19 cellular contexts compared by ENCODE assay signal in genomic region chr17:48570325-48571023, GRCh38. TPM values are rescaled to one million over a fixed set of nuclear protein-coding genes. Genes with fewer than 3 reads are reported as not detected.
DNase-seq lines count a peak whose midpoint lies in the region; ATAC-seq and TF ChIP-seq lines count a peak whose summit lies in the region.
"Had no signal": no experiment of that assay in that cellular context is flagged by ENCODE, and none has a peak within 500 bp of the region (broad histone marks: within the 10 kb centered on the region; RNA-seq: fewer than 3 reads in every experiment).

No MANE protein-coding gene starts in this region.

- H3K9me3 ChIP-seq in breast epithelium (no peaks in the 10 kb centered on the region), muscle layer of duodenum (ENCODE audit: control insufficient read depth in 1 of 2, low read length in 2 of 2) (no peaks in the 10 kb centered on the region), upper lobe of left lung (no peaks in the 10 kb centered on the region)
- H3K9me3 ChIP-seq: SJCRH30, tibial artery had no signal

- CTCF ChIA-PET in MCF 10A (lab: Yijun Ruan, JAX) = interaction anchor here (0.5 to 0.7 kb wide), 2 partner anchors 241 to 552 kb away, joined by 3 to 4 read pairs; no protein-coding TSS in a partner anchor

- no peak overlapping the region for H3K27ac Mint-ChIP-seq in MCF 10A (ENCODE audit: low read depth, unreplicated experiment)
- H3K27ac Mint-ChIP-seq: activated B cell treated with CpG ODN at 0.5 μM for 24 hours; effector memory CD8-positive, alpha-beta T cell had no signal

- TF ChIP-seq CTCF in breast epithelium (IDR thresholded peaks at IDR 0.05) (no peak), MCF 10A (IDR thresholded peaks at IDR 0.05; ENCODE audit: unreplicated experiment) (no peak), epithelial cell of proximal tubule (conservative IDR thresholded peaks at IDR 0.05; ENCODE audit: low read depth, low read length) (no peak), upper lobe of left lung (IDR thresholded peaks at IDR 0.05) (no peak)

- no TSS peak for BruUV-seq in MCF 10A (replicated peaks; lab: Mats Ljungman, UMichigan)

- H3K4me1 ChIP-seq in breast epithelium (no peaks in the 10 kb centered on the region), muscle layer of duodenum (ENCODE audit: control insufficient read depth in 1 of 2, insufficient read depth in 2 of 2, low read length in 2 of 2) (peaks cover 23 to 76% of the 10 kb centered on the region in 2 donors), upper lobe of left lung (peaks cover 0 to 10% (median 7%) of the 10 kb centered on the region in 4 donors)

- no peak for TF ChIP-seq POLR2A in breast epithelium (IDR thresholded peaks at IDR 0.05)
- TF ChIP-seq POLR2A in upper lobe of left lung (IDR thresholded peaks at IDR 0.05) = no peak

- H3K36me3 Mint-ChIP-seq in MCF 10A (ENCODE audit: insufficient read depth, unreplicated experiment) = no peaks in the 10 kb centered on the region

- H3K27me3 Mint-ChIP-seq in MCF 10A (ENCODE audit: insufficient read depth, unreplicated experiment) = no peaks in the 10 kb centered on the region
- H3K27me3 Mint-ChIP-seq: effector memory CD8-positive, alpha-beta T cell had no signal

- intact Hi-C loops in breast epithelium (cut with DNase I; ENCODE audit: low total_unique reads) (no loop called here), MCF 10A (cut with micrococcal nuclease) (no loop called here)

- ATAC-seq in upper lobe of left lung (ENCODE audit: low FRiP score in 2 of 2) = peak in 1 of 2 donors; percentile 40
- ATAC-seq: effector memory CD8-positive, alpha-beta T cell had no signal

- H3K4me3 ChIP-seq in breast epithelium (peak overlapping the region; percentile 19 to 33 (median 30)), epithelial cell of proximal tubule (ENCODE audit: low read depth, low read length) (peak overlapping the region; percentile 43), muscle layer of duodenum (ENCODE audit: low read depth in 1 of 2, low read length in 2 of 2) (peak overlapping the region; percentile 55 to 62), upper lobe of left lung (peak overlapping the region in 2 of 4 donors; percentile 8 to 21)
- H3K4me3 ChIP-seq: SJCRH30 had no signal

- TF ChIP-seq EP300 in upper lobe of left lung (IDR thresholded peaks at IDR 0.05) = no peak

- WGBS in upper lobe of left lung, 2 donors = 23 to 31% methylated on average over 16 to 17 of the region's 19 CpGs

- H3K36me3 ChIP-seq in breast epithelium = no peaks in the 10 kb centered on the region
- no peaks in the 10 kb centered on the region for H3K36me3 ChIP-seq in muscle layer of duodenum (ENCODE audit: control insufficient read depth in 1 of 2, insufficient read depth in 2 of 2, low read length in 2 of 2)
- H3K36me3 ChIP-seq in upper lobe of left lung = no peaks in the 10 kb centered on the region
- H3K36me3 ChIP-seq: SJCRH30, tibial artery had no signal

- DNase-seq in breast epithelium (ENCODE audit: low spot score in 2 of 2) (no peak), MCF 10A (ENCODE audit: unreplicated experiment) (no peak), epithelial cell of proximal tubule (ENCODE audit: low read depth) (no peak), upper lobe of left lung (peak in 1 of 2 donors; percentile 57), NAMALWA (ENCODE audit: low spot score) (no peak), activated T-cell treated with anti-CD3 and anti-CD28 coated beads for 4 hours (no peak), kidney tubule cell (ENCODE audit: low spot score) (no peak)
- DNase-seq: activated B cell treated with CpG ODN at 0.5 μM for 24 hours; activated CD8-positive, alpha-beta memory T cell treated with anti-CD3 and anti-CD28 coated beads, Interleukin-2, amount 50 U/mL, for 4 hours; amniotic stem cell; effector memory CD8-positive, alpha-beta T cell; hypothalamus; midbrain; NCI-H1092; NCI-H526 treated with DMSO at 0.1 percent for 48 hours; SJCRH30; tibial artery had no signal

- H3K4me1 Mint-ChIP-seq in MCF 10A (ENCODE audit: insufficient read depth, unreplicated experiment) = no peaks in the 10 kb centered on the region

- POLR2A ChIA-PET in MCF 10A (lab: Yijun Ruan, JAX) = no interaction called here

- H3K27ac ChIP-seq in breast epithelium (peak overlapping the region; percentile 34 to 76), muscle layer of duodenum (ENCODE audit: low read length) (peak overlapping the region; percentile 90), upper lobe of left lung (peak overlapping the region; percentile 65 to 87 (median 72))
- H3K27ac ChIP-seq: SJCRH30 had no signal

- H3K4me3 Mint-ChIP-seq in MCF 10A (ENCODE audit: unreplicated experiment) = no peak overlapping the region
- H3K4me3 Mint-ChIP-seq: activated B cell treated with CpG ODN at 0.5 μM for 24 hours; effector memory CD8-positive, alpha-beta T cell had no signal

- no peaks in the 10 kb centered on the region for H3K9me3 Mint-ChIP-seq in MCF 10A (ENCODE audit: unreplicated experiment)
- H3K9me3 Mint-ChIP-seq: activated B cell treated with CpG ODN at 0.5 μM for 24 hours; effector memory CD8-positive, alpha-beta T cell had no signal

- H3K27me3 ChIP-seq in breast epithelium = peaks cover 0 to 8% of the 10 kb centered on the region in 2 donors
- peaks cover 19% of the 10 kb centered on the region for H3K27me3 ChIP-seq in muscle layer of duodenum (ENCODE audit: low read depth, low read length)
- H3K27me3 ChIP-seq in upper lobe of left lung = peaks cover 0 to 17% (median 8%) of the 10 kb centered on the region in 4 donors
- H3K27me3 ChIP-seq: SJCRH30 had no signal

RNA-seq across cellular contexts. Expression of gene HOXB4, which starts 7.7 kb away (rescaled TPM):
- total RNA-seq in breast epithelium (1 to 10 TPM; 2.2 to 7.5 (median 2.3) TPM), MCF 10A (2022) (0.21 and 0.44 TPM in 2 replicates), epithelial cell of proximal tubule (4.3 and 5.7 TPM in 2 replicates), upper lobe of left lung (1 to 10 TPM in 4 of 6 donors, under 1 TPM in 2; 0.61 to 5.6 (median 2.0) TPM)

RNA-seq across cellular contexts. Expression of gene HOXB3, which starts 19.6 kb away (rescaled TPM):
- 10 to 100 TPM; 13.8 to 36.7 (median 14.4) TPM for total RNA-seq in breast epithelium
- 0.79 and 0.88 TPM in 2 replicates for total RNA-seq in MCF 10A (2022)
- 22.6 and 49.9 TPM in 2 replicates for total RNA-seq in epithelial cell of proximal tubule
- total RNA-seq in upper lobe of left lung = 10 to 100 TPM in 2 of 6 donors, 1 to 10 TPM in 4; 2.9 to 12.6 (median 7.9) TPM

RNA-seq across cellular contexts. Expression of gene HOXB5, which starts 23.1 kb away (rescaled TPM):
- total RNA-seq in breast epithelium (1 to 10 TPM in 2 of 3 donors, under 1 TPM in 1; 0.44 to 2.0 (median 1.4) TPM), MCF 10A (2022) (not detected in 2 replicates), epithelial cell of proximal tubule (2.8 and 5.5 TPM in 2 replicates), upper lobe of left lung (1 to 10 TPM in 4 of 6 donors, under 1 TPM in 2; 0.39 to 5.0 (median 1.5) TPM)
- total RNA-seq: activated B cell treated with CpG ODN at 0.5 μM for 24 hours, skeletal muscle tissue had no signal

RNA-seq across cellular contexts. Expression of gene HOXB2, which starts 25.6 kb away (rescaled TPM):
- 10 to 100 TPM; 13.6 to 36.4 (median 19.6) TPM for total RNA-seq in breast epithelium
- 3.0 and 4.8 TPM in 2 replicates for total RNA-seq in MCF 10A (2022)
- 21.1 and 43.7 TPM in 2 replicates for total RNA-seq in epithelial cell of proximal tubule
- total RNA-seq in upper lobe of left lung = 10 to 100 TPM in 2 of 6 donors, 1 to 10 TPM in 4; 1.4 to 16.1 (median 7.4) TPM

RNA-seq across cellular contexts. Expression of gene HOXB6, which starts 34.3 kb away (rescaled TPM):
- total RNA-seq in breast epithelium (10 to 100 TPM in 2 of 3 donors, 1 to 10 TPM in 1; 1.0 to 24.9 (median 18.2) TPM), MCF 10A (2022) (0.37 TPM in 1 of 2 replicates, not detected in the other), epithelial cell of proximal tubule (42.9 and 55.6 TPM in 2 replicates), upper lobe of left lung (10 to 100 TPM in 2 of 6 donors, 1 to 10 TPM in 4; 1.1 to 11.3 (median 7.0) TPM)
- total RNA-seq: activated B cell treated with CpG ODN at 0.5 μM for 24 hours, skeletal muscle tissue had no signal
